ENCODE assay signal across 10 cellular contexts in genomic region chr2:86274918-86275275, GRCh38.
DNase-seq lines count a peak whose midpoint lies in the region; ATAC-seq, FAIRE-seq and TF ChIP-seq lines count a peak whose summit lies in the region.
"Had no signal": no experiment of that assay in that cellular context is flagged by ENCODE, and none has a peak within 500 bp of the region (broad histone marks: within the 10 kb centered on the region; RNA-seq: fewer than 3 reads in every experiment).

No MANE protein-coding gene starts in this region.

- H2BK5ac ChIP-seq in H1 (ENCODE audit: low read depth, low read length): no peak overlapping the region; the same call in 1 of the 2 replicates

- peaks cover 24 to 34% of the 10 kb centered on the region in 2 donors for H3K36me3 Mint-ChIP-seq in activated naive CD4-positive, alpha-beta T cell treated with anti-CD3 and anti-CD28 coated beads, Interleukin-2, amount 50 U/mL, for 72 hours
- H3K36me3 Mint-ChIP-seq: CD4-positive, CD25-positive, alpha-beta regulatory T cell had no signal

- H3K27ac Mint-ChIP-seq in activated naive CD4-positive, alpha-beta T cell treated with anti-CD3 and anti-CD28 coated beads, Interleukin-2, amount 50 U/mL, for 72 hours: peak overlapping the region in 1 of 2 donors; percentile 17
- H3K27ac Mint-ChIP-seq: CD4-positive, CD25-positive, alpha-beta regulatory T cell; IgD-negative memory B cell had no signal

- no peaks in the 10 kb centered on the region for H3K27me3 ChIP-seq in H1 (replicated peaks in 1 of 4; ENCODE audit: control insufficient read depth in 3 of 4, extremely low read depth in 1 of 4, insufficient read depth in 3 of 4, low read length in 3 of 4)
- no peaks in the 10 kb centered on the region for H3K27me3 ChIP-seq in transverse colon

- no peak overlapping the region for H4K91ac ChIP-seq in H1 (replicated peaks; ENCODE audit: insufficient read length, low read length)

- H4K8ac ChIP-seq in H1 (ENCODE audit: extremely low read depth, insufficient read depth, low read length): peak overlapping the region; percentile 36; the same call in 1 of the 2 replicates

- TF ChIP-seq POLR2A in H1 (IDR thresholded peaks at IDR 0.05; ENCODE audit: control extremely low read depth in 1 of 2, low read depth in 2 of 2, low read length in 2 of 2): no peak
- TF ChIP-seq POLR2A in transverse colon (IDR thresholded peaks at IDR 0.05): no peak

- DNase-seq in activated naive CD4-positive, alpha-beta T cell treated with anti-CD3 and anti-CD28 coated beads, Interleukin-2, amount 50 U/mL, for 72 hours (ENCODE audit: low spot score in 2 of 2): no peak
- no peak for DNase-seq in activated naive CD4-positive, alpha-beta T cell (lab: John Stamatoyannopoulos, UW)
- peak; percentile 34 for DNase-seq in HK-2 (ENCODE audit: unreplicated experiment)
- no peak for DNase-seq in H1 (ENCODE audit: low read depth in 1 of 2, low spot score in 2 of 2)
- peak; percentile 86 for DNase-seq in transverse colon
- no peak for DNase-seq in NCI-H2107 (lab: John Stamatoyannopoulos, UW)
- no peak for DNase-seq in stimulated activated naive CD4-positive, alpha-beta T cell treated with Interleukin-2 at 50 U/mL for 16 hours (lab: John Stamatoyannopoulos, UW)

- no peak overlapping the region for H3K4me2 ChIP-seq in H1 (ENCODE audit: insufficient read depth in 1 of 2, low read depth in 2 of 2, low read length in 2 of 2)

- H3K4ac ChIP-seq in H1 (replicated peaks; ENCODE audit: insufficient read length, low read depth, low read length): no peak overlapping the region

- no peaks in the 10 kb centered on the region for H3K79me2 ChIP-seq in H1 (ENCODE audit: control insufficient read depth in 1 of 2, insufficient read depth in 2 of 2, low read length in 2 of 2)

- H3K36me3 ChIP-seq in H1 (ENCODE audit: control insufficient read depth in 2 of 4, insufficient read depth in 4 of 4, low read length in 3 of 4) (no peaks in the 10 kb centered on the region), transverse colon (no peaks in the 10 kb centered on the region)

- no peak for TF ChIP-seq EP300 in H1 (IDR thresholded peaks at IDR 0.05; ENCODE audit: borderline replicate concordance in 1 of 2, low read depth in 2 of 2, low read length in 2 of 2)
- TF ChIP-seq EP300 in transverse colon (IDR thresholded peaks at IDR 0.05; ENCODE audit: low read depth): no peak

- no peaks in the 10 kb centered on the region for H3K23me2 ChIP-seq in H1 (ENCODE audit: low read depth, low read length)

- H2BK12ac ChIP-seq in H1 (ENCODE audit: low read depth, low read length): no peak overlapping the region

- H3K18ac ChIP-seq in H1 (ENCODE audit: extremely low read depth, low read length): 0 out of 2 replicates have a peak overlapping the region, but pooled peaks have one; percentile 71

- CTCF ChIA-PET in H1 (lab: Charles Lee; ENCODE audit: partially characterized antibody): interaction anchor here (1.2 kb wide), 1 partner anchor 52 kb away, joined by 3 read pairs; no protein-coding TSS in a partner anchor

- no peak overlapping the region for H2BK20ac ChIP-seq in H1 (ENCODE audit: low read length)

- H3K4me3 ChIP-seq in H1 (ENCODE audit: extremely low read depth in 1 of 4, insufficient read depth in 2 of 4, low read depth in 3 of 4, low read length in 4 of 4) (no peak overlapping the region), transverse colon (no peak overlapping the region)

- peaks cover 0 to 5% (median 0%) of the 10 kb centered on the region in 4 experiments; a peak in 2 of 7 replicates for H3K4me1 ChIP-seq in H1 (replicated peaks in 1 of 4; ENCODE audit: control insufficient read depth in 3 of 4, insufficient read depth in 4 of 4, low read length in 3 of 4)
- H3K4me1 ChIP-seq in transverse colon: peaks cover 10 to 25% (median 22%) of the 10 kb centered on the region in 4 donors

- no peak for TF ChIP-seq CTCF in H1 (IDR thresholded peaks at IDR 0.05; ENCODE audit: control extremely low read depth in 1 of 3, insufficient read depth in 1 of 3, low read depth in 1 of 3, low read length in 3 of 3)
- no peak for TF ChIP-seq CTCF in transverse colon (IDR thresholded peaks at IDR 0.05)

- H2BK15ac ChIP-seq in H1 (ENCODE audit: low read length): no peak overlapping the region

- intact Hi-C loops in transverse colon (cut with DNase I; ENCODE audit: low total_unique reads): no loop called here

- no peak overlapping the region for H3K9ac ChIP-seq in H1 (replicated peaks in 1 of 4; ENCODE audit: extremely low read depth in 1 of 4, low read depth in 3 of 4, low read length in 3 of 4)

- no peak overlapping the region for H4K5ac ChIP-seq in H1 (ENCODE audit: insufficient read length, low read depth, low read length)

- H3K9me3 Mint-ChIP-seq in activated naive CD4-positive, alpha-beta T cell treated with anti-CD3 and anti-CD28 coated beads, Interleukin-2, amount 50 U/mL, for 72 hours: peaks cover 14 to 26% of the 10 kb centered on the region in 2 donors

- no peak overlapping the region for H2AFZ ChIP-seq in H1 (ENCODE audit: low read length)

- no peaks in the 10 kb centered on the region for H4K20me1 ChIP-seq in H1 (replicated peaks in 1 of 2; ENCODE audit: control insufficient read depth in 1 of 2, insufficient read depth in 2 of 2, low read length in 2 of 2)

- H3K9me3 ChIP-seq in H1 (ENCODE audit: insufficient read depth in 2 of 2, low read depth in 1 of 2, low read length in 1 of 2) (peaks cover 3 to 11% of the 10 kb centered on the region in 2 experiments; a peak in 3 of 4 replicates), transverse colon (peaks cover 15 to 17% of the 10 kb centered on the region in 2 donors)

- H3K79me1 ChIP-seq in H1 (ENCODE audit: low read depth, low read length): no peaks in the 10 kb centered on the region

- no peak overlapping the region for H3K56ac ChIP-seq in H1 (replicated peaks; ENCODE audit: insufficient read length, low read depth, low read length)

- WGBS in H1 (ENCODE audit: extremely low coverage in 1 of 2, insufficient coverage in 1 of 2, insufficient read length in 1 of 2, insufficient replicate concordance in 2 of 2, low coverage in 1 of 2, low lambda C conversion rate in 2 of 2, missing lambda C conversion rate in 1 of 2), 2 experiments: 95% methylated on average over 3 of the region's 3 CpGs; no CpG with 5 or more reads in 1 of the 2 experiments
- WGBS in transverse colon (ENCODE audit: low coverage in 1 of 2), 2 donors: 34% methylated on average over 3 of the region's 3 CpGs; no CpG with 5 or more reads in 1 of the 2 donors

- no peak overlapping the region for H3K14ac ChIP-seq in H1 (ENCODE audit: insufficient read length)

- H3K27ac ChIP-seq in H1 (ENCODE audit: low read depth, low read length) (no peak overlapping the region), transverse colon (peak overlapping the region; percentile 65 to 79 (median 74))

- TF ChIP-seq RAD21 in H1 (IDR thresholded peaks at IDR 0.05 in 1 of 2, conservative IDR thresholded peaks at IDR 0.05 in 1 of 2; ENCODE audit: low read depth in 2 of 2, low read length in 2 of 2): no peak

- ATAC-seq in activated naive CD4-positive, alpha-beta T cell treated with anti-CD3 and anti-CD28 coated beads, Interleukin-2, amount 50 U/mL, for 72 hours: peak; percentile 24 to 40
- no peak for ATAC-seq in HG03175 (IDR thresholded peaks at IDR 0.05; ENCODE audit: unreplicated experiment)

- FAIRE-seq in H1 (lab: Jason Lieb, UNC): no peak

- in situ Hi-C loops in transverse colon (cut with MboI; ENCODE audit: low pct_ligation_motif_present in 1 of 4, low pct_unique_long_range_greater_than_20kb in 1 of 4, low sequenced_read_pairs in 3 of 4): no loop called here

- H2AK5ac ChIP-seq in H1 (ENCODE audit: low read depth, low read length): no peak overlapping the region

- H3K23ac ChIP-seq in H1 (ENCODE audit: insufficient read length): no peak overlapping the region

- no peak overlapping the region for H2BK120ac ChIP-seq in H1 (replicated peaks; ENCODE audit: low read depth, low read length)

- POLR2A ChIA-PET in H1 (lab: Charles Lee; ENCODE audit: partially characterized antibody): no interaction called here

TF ChIP-seq in H1, 55 proteins besides CTCF, POLR2A, EP300 and RAD21:
- no peak for TF ChIP-seq ATF2 (IDR thresholded peaks at IDR 0.05; ENCODE audit: low read length)

Comparison
In these comparisons a context has a peak if more than half of its experiments do, and no peak if none do; other contexts are left out.
1. DNase-seq: peak in HK-2 (single experiment) and transverse colon (single experiment); none in activated naive CD4-positive, alpha-beta T cell treated with anti-CD3 and anti-CD28 coated beads, Interleukin-2, amount 50 U/mL, for 72 hours (0 of 2), activated naive CD4-positive, alpha-beta T cell (0 of 4), H1 (0 of 2), NCI-H2107 (single experiment) and stimulated activated naive CD4-positive, alpha-beta T cell treated with Interleukin-2 at 50 U/mL for 16 hours (single experiment).